In genomic region chr1:193033610-193034009, GRCh38 we compare ENCODE assay signal across 30 cellular contexts.
"Had no signal": no experiment of that assay in that cellular context is flagged by ENCODE, and none has a peak within 500 bp of the region (broad histone marks: within the 10 kb centered on the region; RNA-seq: fewer than 3 reads in every experiment).

No MANE protein-coding gene starts in this region.

- H3K9me3 ChIP-seq: ascending aorta had no signal

- H3K27me3 Mint-ChIP-seq: activated B cell treated with CpG ODN at 0.5 μM for 24 hours; activated CD4-positive, alpha-beta memory T cell treated with anti-CD3 and anti-CD28 coated beads, Interleukin-2, amount 10 ng/mL, durations not matched to agents 7 days and 5 days; activated CD4-positive, alpha-beta T cell treated with anti-CD3 and anti-CD28 coated beads, Interleukin-2, amount 10 ng/mL, durations not matched to agents 7 days and 5 days; activated CD8-positive, alpha-beta memory T cell treated with anti-CD3 and anti-CD28 coated beads, Interleukin-2, amount 10 ng/mL, durations not matched to agents 7 days and 5 days; activated naive CD4-positive, alpha-beta T cell treated with anti-CD3 and anti-CD28 coated beads, Interleukin-2, amount 10 ng/mL, durations not matched to agents 7 days and 5 days; activated naive CD4-positive, alpha-beta T cell treated with anti-CD3 and anti-CD28 coated beads, Interleukin-2, amount 50 U/mL, for 24 hours; activated naive CD8-positive, alpha-beta T cell; activated naive CD8-positive, alpha-beta T cell treated with anti-CD3 and anti-CD28 coated beads, Interleukin-2, amount 10 ng/mL, durations not matched to agents 7 days and 5 days; activated naive CD8-positive, alpha-beta T cell treated with anti-CD3 and anti-CD28 coated beads, Interleukin-2, amount 50 U/mL, for 24 hours; brain had no signal

- H3K27ac Mint-ChIP-seq: activated B cell treated with CpG ODN at 0.5 μM for 24 hours; activated CD4-positive, alpha-beta memory T cell treated with anti-CD3 and anti-CD28 coated beads, Interleukin-2, amount 10 ng/mL, durations not matched to agents 7 days and 5 days; activated CD4-positive, alpha-beta T cell treated with anti-CD3 and anti-CD28 coated beads, Interleukin-2, amount 10 ng/mL, durations not matched to agents 7 days and 5 days; activated CD8-positive, alpha-beta memory T cell treated with anti-CD3 and anti-CD28 coated beads, Interleukin-2, amount 10 ng/mL, durations not matched to agents 7 days and 5 days; activated CD8-positive, alpha-beta T cell treated with anti-CD3 and anti-CD28 coated beads, Interleukin-2, amount 10 ng/mL, durations not matched to agents 7 days and 5 days; activated naive CD4-positive, alpha-beta T cell treated with anti-CD3 and anti-CD28 coated beads, Interleukin-2, amount 10 ng/mL, durations not matched to agents 7 days and 5 days; activated naive CD4-positive, alpha-beta T cell treated with anti-CD3 and anti-CD28 coated beads, Interleukin-2, amount 50 U/mL, for 24 hours; activated naive CD8-positive, alpha-beta T cell; activated naive CD8-positive, alpha-beta T cell treated with anti-CD3 and anti-CD28 coated beads, Interleukin-2, amount 10 ng/mL, durations not matched to agents 7 days and 5 days; activated naive CD8-positive, alpha-beta T cell treated with anti-CD3 and anti-CD28 coated beads, Interleukin-2, amount 50 U/mL, for 24 hours; activated T-helper 2 cell treated with anti-CD3 and anti-CD28 coated beads, Interferon-gamma antibody, Interleukin-2, Interleukin-4, amounts not matched to agents 10 μg/mL and 5 μg/mL and 100 μg/mL, durations not matched to agents 14 hours and 24 hours and 36 hours; brain; T-helper 2 cell treated with Interferon-gamma antibody and Interleukin-4, amounts not matched to agents 5 μg/mL and 100 μg/mL, for 36 hours had no signal

- H3K4me1 Mint-ChIP-seq: activated naive CD4-positive, alpha-beta T cell treated with anti-CD3 and anti-CD28 coated beads, Interleukin-2, amount 10 ng/mL, durations not matched to agents 7 days and 5 days; brain had no signal

- H3K4me3 Mint-ChIP-seq: activated B cell treated with CpG ODN at 0.5 μM for 24 hours; activated CD4-positive, alpha-beta memory T cell treated with anti-CD3 and anti-CD28 coated beads, Interleukin-2, amount 10 ng/mL, durations not matched to agents 7 days and 5 days; activated CD4-positive, alpha-beta T cell treated with anti-CD3 and anti-CD28 coated beads, Interleukin-2, amount 10 ng/mL, durations not matched to agents 7 days and 5 days; activated CD8-positive, alpha-beta memory T cell treated with anti-CD3 and anti-CD28 coated beads, Interleukin-2, amount 10 ng/mL, durations not matched to agents 7 days and 5 days; activated CD8-positive, alpha-beta T cell treated with anti-CD3 and anti-CD28 coated beads, Interleukin-2, amount 10 ng/mL, durations not matched to agents 7 days and 5 days; activated naive CD4-positive, alpha-beta T cell treated with anti-CD3 and anti-CD28 coated beads, Interleukin-2, amount 10 ng/mL, durations not matched to agents 7 days and 5 days; activated naive CD4-positive, alpha-beta T cell treated with anti-CD3 and anti-CD28 coated beads, Interleukin-2, amount 50 U/mL, for 24 hours; activated naive CD8-positive, alpha-beta T cell; activated naive CD8-positive, alpha-beta T cell treated with anti-CD3 and anti-CD28 coated beads, Interleukin-2, amount 10 ng/mL, durations not matched to agents 7 days and 5 days; activated naive CD8-positive, alpha-beta T cell treated with anti-CD3 and anti-CD28 coated beads, Interleukin-2, amount 50 U/mL, for 24 hours; activated T-cell treated with anti-CD3 and anti-CD28 coated beads, Interleukin-2, amount 50 U/mL, for 4 hours; brain; T-helper 2 cell treated with Interferon-gamma antibody and Interleukin-4, amounts not matched to agents 5 μg/mL and 100 μg/mL, for 36 hours had no signal

- ATAC-seq: activated CD8-positive, alpha-beta memory T cell treated with anti-CD3 and anti-CD28 coated beads, Interleukin-2, amount 10 ng/mL, durations not matched to agents 7 days and 5 days; activated CD8-positive, alpha-beta T cell treated with anti-CD3 and anti-CD28 coated beads, Interleukin-2, amount 10 ng/mL, durations not matched to agents 7 days and 5 days; activated naive CD8-positive, alpha-beta T cell treated with anti-CD3 and anti-CD28 coated beads, Interleukin-2, amount 50 U/mL, for 24 hours; activated T-cell treated with anti-CD3 and anti-CD28 coated beads, Interleukin-2, amount 50 U/mL, for 4 hours had no signal

- H3K36me3 ChIP-seq: ascending aorta had no signal

- H3K4me3 ChIP-seq: ascending aorta, coronary artery had no signal

- H3K27ac ChIP-seq: ascending aorta, coronary artery, VCaP had no signal

- H3K9me3 Mint-ChIP-seq: activated CD4-positive, alpha-beta memory T cell treated with anti-CD3 and anti-CD28 coated beads, Interleukin-2, amount 10 ng/mL, durations not matched to agents 7 days and 5 days; activated CD4-positive, alpha-beta T cell treated with anti-CD3 and anti-CD28 coated beads, Interleukin-2, amount 10 ng/mL, durations not matched to agents 7 days and 5 days; activated naive CD4-positive, alpha-beta T cell treated with anti-CD3 and anti-CD28 coated beads, Interleukin-2, amount 10 ng/mL, durations not matched to agents 7 days and 5 days; activated naive CD4-positive, alpha-beta T cell treated with anti-CD3 and anti-CD28 coated beads, Interleukin-2, amount 50 U/mL, for 24 hours; activated naive CD8-positive, alpha-beta T cell treated with anti-CD3 and anti-CD28 coated beads, Interleukin-2, amount 10 ng/mL, durations not matched to agents 7 days and 5 days; activated naive CD8-positive, alpha-beta T cell treated with anti-CD3 and anti-CD28 coated beads, Interleukin-2, amount 50 U/mL, for 24 hours; activated T-cell treated with anti-CD3 and anti-CD28 coated beads, Interleukin-2, amount 50 U/mL, for 4 hours; activated T-helper 2 cell treated with anti-CD3 and anti-CD28 coated beads, Interferon-gamma antibody, Interleukin-2, Interleukin-4, amounts not matched to agents 10 μg/mL and 5 μg/mL and 100 μg/mL, durations not matched to agents 14 hours and 24 hours and 36 hours; T-helper 2 cell treated with Interferon-gamma antibody and Interleukin-4, amounts not matched to agents 5 μg/mL and 100 μg/mL, for 36 hours had no signal

- H3K27me3 ChIP-seq: ascending aorta had no signal

- DNase-seq: activated B cell treated with CpG ODN at 0.5 μM for 24 hours; activated CD4-positive, alpha-beta memory T cell treated with anti-CD3 and anti-CD28 coated beads, Interleukin-2, amount 10 ng/mL, durations not matched to agents 7 days and 5 days; activated CD4-positive, alpha-beta T cell treated with anti-CD3 and anti-CD28 coated beads for 4 hours; activated CD4-positive, alpha-beta T cell treated with anti-CD3 and anti-CD28 coated beads, Interleukin-2, amount 10 ng/mL, durations not matched to agents 7 days and 5 days; activated CD4-positive, alpha-beta T cell treated with anti-CD3 and anti-CD28 coated beads, Interleukin-2, amount 50 U/mL, for 48 hours; activated CD4-positive, CD25-positive, alpha-beta regulatory T cell treated with anti-CD3 and anti-CD28 coated beads, Interleukin-2, amount 50 U/mL, for 72 hours; activated CD8-positive, alpha-beta memory T cell treated with anti-CD3 and anti-CD28 coated beads for 24 hours; activated CD8-positive, alpha-beta memory T cell treated with anti-CD3 and anti-CD28 coated beads, Interleukin-2, amount 10 ng/mL, durations not matched to agents 7 days and 5 days; activated CD8-positive, alpha-beta memory T cell treated with anti-CD3 and anti-CD28 coated beads, Interleukin-2, amount 50 U/mL, for 48 hours; activated CD8-positive, alpha-beta T cell treated with anti-CD3 and anti-CD28 coated beads, Interleukin-2, amount 10 ng/mL, durations not matched to agents 7 days and 5 days; activated effector memory CD4-positive, alpha-beta T cell treated with Interleukin-2 at 50 U/mL for 16 hours; activated gamma-delta T cell; activated naive CD4-positive, alpha-beta T cell treated with anti-CD3 and anti-CD28 coated beads, Interleukin-2, amount 10 ng/mL, durations not matched to agents 7 days and 5 days; activated naive CD4-positive, alpha-beta T cell treated with Interleukin-2 at 50 U/mL for 16 hours; activated naive CD8-positive, alpha-beta T cell treated with anti-CD3 and anti-CD28 coated beads, Interleukin-2, amount 10 ng/mL, durations not matched to agents 7 days and 5 days; activated naive CD8-positive, alpha-beta T cell treated with anti-CD3 and anti-CD28 coated beads, Interleukin-2, amount 50 U/mL, for 24 hours; activated T-cell treated with anti-CD3 and anti-CD28 coated beads, Interleukin-2, amount 50 U/mL, for 4 hours; amygdala; anterior cingulate cortex; central memory CD4-positive, alpha-beta T cell; T-helper 2 cell; T-helper 9 cell had no signal

- H3K4me1 ChIP-seq: ascending aorta had no signal
